Comparison of ENCODE assay signal across 1 cellular context in genomic region chr7:7970620-7971307, GRCh38.
TF ChIP-seq lines count a peak whose summit lies in the region.

No MANE protein-coding gene starts in this region.

TF ChIP-seq in GM12878, 131 proteins besides CTCF, POLR2A, EP300 and RAD21 (continued from another document and continues in another):
- no peak for TF ChIP-seq ZBTB40 (IDR thresholded peaks at IDR 0.05; ENCODE audit: borderline replicate concordance)
- no peak for TF ChIP-seq CREM (IDR thresholded peaks at IDR 0.05; ENCODE audit: low read depth)
- TF ChIP-seq CREB1 (IDR thresholded peaks at IDR 0.05; ENCODE audit: low read depth), result no peak
- no peak for TF ChIP-seq CHD1 (IDR thresholded peaks at IDR 0.05; ENCODE audit: low read depth, low read length)
- no peak for TF ChIP-seq RB1 (IDR thresholded peaks at IDR 0.05; ENCODE audit: borderline replicate concordance)
- TF ChIP-seq, protein P1, sequence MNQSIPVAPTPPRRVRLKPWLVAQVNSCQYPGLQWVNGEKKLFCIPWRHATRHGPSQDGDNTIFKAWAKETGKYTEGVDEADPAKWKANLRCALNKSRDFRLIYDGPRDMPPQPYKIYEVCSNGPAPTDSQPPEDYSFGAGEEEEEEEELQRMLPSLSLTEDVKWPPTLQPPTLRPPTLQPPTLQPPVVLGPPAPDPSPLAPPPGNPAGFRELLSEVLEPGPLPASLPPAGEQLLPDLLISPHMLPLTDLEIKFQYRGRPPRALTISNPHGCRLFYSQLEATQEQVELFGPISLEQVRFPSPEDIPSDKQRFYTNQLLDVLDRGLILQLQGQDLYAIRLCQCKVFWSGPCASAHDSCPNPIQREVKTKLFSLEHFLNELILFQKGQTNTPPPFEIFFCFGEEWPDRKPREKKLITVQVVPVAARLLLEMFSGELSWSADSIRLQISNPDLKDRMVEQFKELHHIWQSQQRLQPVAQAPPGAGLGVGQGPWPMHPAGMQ (IDR thresholded peaks at IDR 0.05; ENCODE audit: borderline replicate concordance), result no peak
- TF ChIP-seq ZBED1 (IDR thresholded peaks at IDR 0.05; ENCODE audit: borderline replicate concordance), result no peak
- no peak for TF ChIP-seq NFXL1 (IDR thresholded peaks at IDR 0.05; ENCODE audit: borderline replicate concordance)
- TF ChIP-seq PML (IDR thresholded peaks at IDR 0.05; ENCODE audit: low read length), result no peak
- TF ChIP-seq, protein P2, sequence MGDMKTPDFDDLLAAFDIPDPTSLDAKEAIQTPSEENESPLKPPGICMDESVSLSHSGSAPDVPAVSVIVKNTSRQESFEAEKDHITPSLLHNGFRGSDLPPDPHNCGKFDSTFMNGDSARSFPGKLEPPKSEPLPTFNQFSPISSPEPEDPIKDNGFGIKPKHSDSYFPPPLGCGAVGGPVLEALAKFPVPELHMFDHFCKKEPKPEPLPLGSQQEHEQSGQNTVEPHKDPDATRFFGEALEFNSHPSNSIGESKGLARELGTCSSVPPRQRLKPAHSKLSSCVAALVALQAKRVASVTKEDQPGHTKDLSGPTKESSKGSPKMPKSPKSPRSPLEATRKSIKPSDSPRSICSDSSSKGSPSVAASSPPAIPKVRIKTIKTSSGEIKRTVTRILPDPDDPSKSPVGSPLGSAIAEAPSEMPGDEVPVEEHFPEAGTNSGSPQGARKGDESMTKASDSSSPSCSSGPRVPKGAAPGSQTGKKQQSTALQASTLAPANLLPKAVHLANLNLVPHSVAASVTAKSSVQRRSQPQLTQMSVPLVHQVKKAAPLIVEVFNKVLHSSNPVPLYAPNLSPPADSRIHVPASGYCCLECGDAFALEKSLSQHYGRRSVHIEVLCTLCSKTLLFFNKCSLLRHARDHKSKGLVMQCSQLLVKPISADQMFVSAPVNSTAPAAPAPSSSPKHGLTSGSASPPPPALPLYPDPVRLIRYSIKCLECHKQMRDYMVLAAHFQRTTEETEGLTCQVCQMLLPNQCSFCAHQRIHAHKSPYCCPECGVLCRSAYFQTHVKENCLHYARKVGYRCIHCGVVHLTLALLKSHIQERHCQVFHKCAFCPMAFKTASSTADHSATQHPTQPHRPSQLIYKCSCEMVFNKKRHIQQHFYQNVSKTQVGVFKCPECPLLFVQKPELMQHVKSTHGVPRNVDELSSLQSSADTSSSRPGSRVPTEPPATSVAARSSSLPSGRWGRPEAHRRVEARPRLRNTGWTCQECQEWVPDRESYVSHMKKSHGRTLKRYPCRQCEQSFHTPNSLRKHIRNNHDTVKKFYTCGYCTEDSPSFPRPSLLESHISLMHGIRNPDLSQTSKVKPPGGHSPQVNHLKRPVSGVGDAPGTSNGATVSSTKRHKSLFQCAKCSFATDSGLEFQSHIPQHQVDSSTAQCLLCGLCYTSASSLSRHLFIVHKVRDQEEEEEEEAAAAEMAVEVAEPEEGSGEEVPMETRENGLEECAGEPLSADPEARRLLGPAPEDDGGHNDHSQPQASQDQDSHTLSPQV (IDR thresholded peaks at IDR 0.05), result no peak
- no peak for TF ChIP-seq BCLAF1 (IDR thresholded peaks at IDR 0.05)
- no peak for TF ChIP-seq ZBTB33 (IDR thresholded peaks at IDR 0.05)
- no peak for TF ChIP-seq CHD4 (IDR thresholded peaks at IDR 0.05)
- TF ChIP-seq WRNIP1 (IDR thresholded peaks at IDR 0.05; ENCODE audit: borderline replicate concordance, low read depth, low read length), result 0 out of 2 replicates have a peak, but pooled peaks have one; percentile 58
- TF ChIP-seq NFIC (IDR thresholded peaks at IDR 0.05; ENCODE audit: low read depth, low read length), result no peak
- no peak for TF ChIP-seq ELK1 (IDR thresholded peaks at IDR 0.05; ENCODE audit: low read depth, low read length)
- no peak for TF ChIP-seq ETV6 (conservative IDR thresholded peaks at IDR 0.05 in 1 of 2, IDR thresholded peaks at IDR 0.05 in 1 of 2; ENCODE audit: borderline replicate concordance in 1 of 2, low read depth in 1 of 2)
- peak; percentile 69; the same call in 1 of the 3 replicates for TF ChIP-seq POU2F2 (IDR thresholded peaks at IDR 0.05; ENCODE audit: borderline replicate concordance, low read depth, low read length)
- TF ChIP-seq TCF3 (IDR thresholded peaks at IDR 0.05; ENCODE audit: borderline replicate concordance, insufficient read depth, low read depth, low read length), result no peak
- TF ChIP-seq YBX1 (IDR thresholded peaks at IDR 0.05), result no peak
- TF ChIP-seq JUND (IDR thresholded peaks at IDR 0.05; ENCODE audit: low read depth, low read length), result no peak
- TF ChIP-seq RFX5 (IDR thresholded peaks at IDR 0.05; ENCODE audit: low read depth, low read length), result no peak
- no peak for TF ChIP-seq RAD51 (IDR thresholded peaks at IDR 0.05)
- TF ChIP-seq HDAC6 (IDR thresholded peaks at IDR 0.05; ENCODE audit: unreplicated experiment), result no peak
- TF ChIP-seq, protein P3, sequence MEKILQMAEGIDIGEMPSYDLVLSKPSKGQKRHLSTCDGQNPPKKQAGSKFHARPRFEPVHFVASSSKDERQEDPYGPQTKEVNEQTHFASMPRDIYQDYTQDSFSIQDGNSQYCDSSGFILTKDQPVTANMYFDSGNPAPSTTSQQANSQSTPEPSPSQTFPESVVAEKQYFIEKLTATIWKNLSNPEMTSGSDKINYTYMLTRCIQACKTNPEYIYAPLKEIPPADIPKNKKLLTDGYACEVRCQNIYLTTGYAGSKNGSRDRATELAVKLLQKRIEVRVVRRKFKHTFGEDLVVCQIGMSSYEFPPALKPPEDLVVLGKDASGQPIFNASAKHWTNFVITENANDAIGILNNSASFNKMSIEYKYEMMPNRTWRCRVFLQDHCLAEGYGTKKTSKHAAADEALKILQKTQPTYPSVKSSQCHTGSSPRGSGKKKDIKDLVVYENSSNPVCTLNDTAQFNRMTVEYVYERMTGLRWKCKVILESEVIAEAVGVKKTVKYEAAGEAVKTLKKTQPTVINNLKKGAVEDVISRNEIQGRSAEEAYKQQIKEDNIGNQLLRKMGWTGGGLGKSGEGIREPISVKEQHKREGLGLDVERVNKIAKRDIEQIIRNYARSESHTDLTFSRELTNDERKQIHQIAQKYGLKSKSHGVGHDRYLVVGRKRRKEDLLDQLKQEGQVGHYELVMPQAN (conservative IDR thresholded peaks at IDR 0.05), result no peak
- TF ChIP-seq SUPT20H (IDR thresholded peaks at IDR 0.05; ENCODE audit: borderline replicate concordance, control insufficient read depth, low read depth, low read length), result no peak
- TF ChIP-seq, protein P4, sequence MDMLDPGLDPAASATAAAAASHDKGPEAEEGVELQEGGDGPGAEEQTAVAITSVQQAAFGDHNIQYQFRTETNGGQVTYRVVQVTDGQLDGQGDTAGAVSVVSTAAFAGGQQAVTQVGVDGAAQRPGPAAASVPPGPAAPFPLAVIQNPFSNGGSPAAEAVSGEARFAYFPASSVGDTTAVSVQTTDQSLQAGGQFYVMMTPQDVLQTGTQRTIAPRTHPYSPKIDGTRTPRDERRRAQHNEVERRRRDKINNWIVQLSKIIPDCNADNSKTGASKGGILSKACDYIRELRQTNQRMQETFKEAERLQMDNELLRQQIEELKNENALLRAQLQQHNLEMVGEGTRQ (IDR thresholded peaks at IDR 0.05; ENCODE audit: borderline replicate concordance, low read depth, low read length), result no peak
- TF ChIP-seq HSF1 (IDR thresholded peaks at IDR 0.05; ENCODE audit: low read depth, low read length), result no peak
- no peak for TF ChIP-seq CBFB (IDR thresholded peaks at IDR 0.05; ENCODE audit: low read depth)
- no peak for TF ChIP-seq E4F1 (IDR thresholded peaks at IDR 0.05; ENCODE audit: borderline replicate concordance, partially characterized antibody)
- no peak for TF ChIP-seq RBBP5 (conservative IDR thresholded peaks at IDR 0.05)
- TF ChIP-seq GATAD2B (conservative IDR thresholded peaks at IDR 0.05; ENCODE audit: low read depth), result no peak
